ENCODE assay signal across 22 cellular contexts in genomic region chr22:36930041-36930935, GRCh38. TPM values are rescaled to one million over a fixed set of nuclear protein-coding genes. Genes with fewer than 3 reads are reported as not detected.
DNase-seq lines count a peak whose midpoint lies in the region; ATAC-seq, FAIRE-seq and TF ChIP-seq lines count a peak whose summit lies in the region.
"Had no signal": no experiment of that assay in that cellular context is flagged by ENCODE, and none has a peak within 500 bp of the region (broad histone marks: within the 10 kb centered on the region; RNA-seq: fewer than 3 reads in every experiment).

No MANE protein-coding gene starts in this region.

- H2AFZ ChIP-seq in K562 (ENCODE audit: low read depth, low read length), result no peak overlapping the region

- CTCF ChIA-PET in K562 (lab: Yijun Ruan, JAX; ENCODE audit: low intra/inter-chr PET ratio), result no interaction called here
- CTCF ChIA-PET in activated CD4-positive, alpha-beta T cell treated with anti-CD3 and anti-CD28 coated beads for 36 hours (lab: Charles Lee), result interaction anchor here (0.6 to 1.6 kb wide), 2 partner anchors 16 to 1501 kb away, joined by 3 read pairs; no protein-coding TSS in a partner anchor

- H3K36me3 Mint-ChIP-seq in activated CD4-positive, alpha-beta T cell treated with anti-CD3 and anti-CD28 coated beads for 36 hours (ENCODE audit: low read depth), result no peaks in the 10 kb centered on the region

- H3K27me3 ChIP-seq in right atrium auricular region (no peaks in the 10 kb centered on the region), heart right ventricle (peaks cover 0 to 29% (median 15%) of the 10 kb centered on the region in 7 donors), K562 (ENCODE audit: control insufficient read depth in 2 of 2, insufficient read depth in 2 of 2, low read length in 2 of 2) (peaks cover 0 to 56% of the 10 kb centered on the region in 2 experiments; a peak in 3 of 5 replicates), mucosa of rectum (ENCODE audit: control insufficient read depth in 2 of 2, insufficient read depth in 2 of 2, low read length in 2 of 2) (peaks cover 0 to 7% of the 10 kb centered on the region in 2 donors), transverse colon (peaks cover 5% of the 10 kb centered on the region)

- TF ChIP-seq CTCF in right atrium auricular region (IDR thresholded peaks at IDR 0.05), result no peak
- TF ChIP-seq CTCF in heart right ventricle (IDR thresholded peaks at IDR 0.05), result no peak
- no peak for TF ChIP-seq CTCF in K562 (IDR thresholded peaks at IDR 0.05 in 2 of 3, conservative IDR thresholded peaks at IDR 0.05 in 1 of 3; ENCODE audit: insufficient read depth in 2 of 3, low read depth in 1 of 3, low read length in 3 of 3)
- no peak for TF ChIP-seq CTCF in transverse colon (IDR thresholded peaks at IDR 0.05)

- H3K4me3 ChIP-seq in right atrium auricular region (no peak overlapping the region), heart right ventricle (no peak overlapping the region), K562 (no peak overlapping the region), mucosa of rectum (ENCODE audit: low read length in 2 of 2) (no peak overlapping the region), transverse colon (no peak overlapping the region)

- no peaks in the 10 kb centered on the region for H3K4me1 ChIP-seq in right atrium auricular region
- no peaks in the 10 kb centered on the region for H3K4me1 ChIP-seq in heart right ventricle
- no peaks in the 10 kb centered on the region; a peak in 2 of 5 replicates for H3K4me1 ChIP-seq in K562 (replicated peaks in 1 of 2; ENCODE audit: control insufficient read depth in 2 of 2, insufficient read depth in 2 of 2, low read length in 2 of 2)
- H3K4me1 ChIP-seq in mucosa of rectum (ENCODE audit: control insufficient read depth in 2 of 2, insufficient read depth in 2 of 2, low read length in 2 of 2), result no peaks in the 10 kb centered on the region
- H3K4me1 ChIP-seq in transverse colon, result no peaks in the 10 kb centered on the region

- H3K9me3 ChIP-seq in right atrium auricular region, result no peaks in the 10 kb centered on the region
- H3K9me3 ChIP-seq in heart right ventricle, result no peaks in the 10 kb centered on the region
- no peaks in the 10 kb centered on the region for H3K9me3 ChIP-seq in K562 (replicated peaks; ENCODE audit: control insufficient read depth, insufficient read depth, low read depth, low read length)
- H3K9me3 ChIP-seq in mucosa of rectum (ENCODE audit: control insufficient read depth in 2 of 2, low read length in 2 of 2), result no peaks in the 10 kb centered on the region
- no peaks in the 10 kb centered on the region for H3K9me3 ChIP-seq in transverse colon

- H3K9me1 ChIP-seq in K562 (ENCODE audit: control insufficient read depth, insufficient read depth, low read length), result no peaks in the 10 kb centered on the region

- intact Hi-C loops in heart right ventricle (cut with DNase I) (no loop called here), K562 (cut with micrococcal nuclease) (no loop called here), transverse colon (cut with DNase I; ENCODE audit: low total_unique reads) (no loop called here)
- intact Hi-C loops in activated CD4-positive, alpha-beta T cell treated with anti-CD3 and anti-CD28 coated beads for 36 hours (cut with DNase I, micrococcal nuclease), result no loop called here

- TF ChIP-seq EP300 in K562 (IDR thresholded peaks at IDR 0.05; ENCODE audit: low read length) (no peak), transverse colon (IDR thresholded peaks at IDR 0.05; ENCODE audit: low read depth) (no peak)

- no peaks in the 10 kb centered on the region for H4K20me1 ChIP-seq in K562 (replicated peaks; ENCODE audit: control insufficient read depth, insufficient read depth, low read length)

- H3K4me1 Mint-ChIP-seq in activated CD4-positive, alpha-beta T cell treated with anti-CD3 and anti-CD28 coated beads for 36 hours, result no peaks in the 10 kb centered on the region

- TF ChIP-seq POLR2A in K562 (conservative IDR thresholded peaks at IDR 0.05) (no peak), transverse colon (IDR thresholded peaks at IDR 0.05) (no peak), H54 (IDR thresholded peaks at IDR 0.05; ENCODE audit: low read depth, low read length) (no peak)

- H3K4me2 ChIP-seq in K562 (ENCODE audit: insufficient read depth, low read length), result no peak overlapping the region

- POLR2A ChIA-PET in K562 (lab: Yijun Ruan, JAX), result interaction anchor here (0.6 kb wide), 1 partner anchor 74 kb away, joined by 4 read pairs; no protein-coding TSS in a partner anchor
- POLR2A ChIA-PET in activated CD4-positive, alpha-beta T cell treated with anti-CD3 and anti-CD28 coated beads for 36 hours (lab: Charles Lee), result no interaction called here

- H3K9ac ChIP-seq in K562 (ENCODE audit: insufficient read depth in 1 of 2, low read depth in 2 of 2, low read length in 2 of 2) (no peak overlapping the region), mucosa of rectum (ENCODE audit: low read depth in 1 of 2, low read length in 2 of 2) (no peak overlapping the region)

- ATAC-seq in heart right ventricle (no peak), K562 (no peak)
- ATAC-seq in activated CD4-positive, alpha-beta T cell treated with anti-CD3 and anti-CD28 coated beads for 36 hours, result no peak

- DNase-seq in right atrium auricular region (ENCODE audit: low spot score) (peak; percentile 23), heart right ventricle (no peak), K562 (ENCODE audit: extremely low read depth in 1 of 4, low spot score in 3 of 4) (no peak), transverse colon (peak; percentile 45), H54 (ENCODE audit: insufficient read length, low spot score) (no peak), HuH-7.5 (ENCODE audit: low spot score) (no peak)
- no peak for DNase-seq in activated CD4-positive, alpha-beta T cell treated with anti-CD3 and anti-CD28 coated beads for 36 hours
- DNase-seq: 8988T, C1 segment of cervical spinal cord, DMS153, EL, HFFc6, KG1, NCI-H1105 treated with DMSO at 0.1 percent for 48 hours, NCI-H187, NCI-H2171, NCI-H510A, RPMI8226 had no signal

- TF ChIP-seq RAD21 in K562 (CRISPR knock-in tag; conservative IDR thresholded peaks at IDR 0.05 in 1 of 2, IDR thresholded peaks at IDR 0.05 in 1 of 2), result no peak

- H3K27ac ChIP-seq in right atrium auricular region, result no peak overlapping the region
- no peak overlapping the region for H3K27ac ChIP-seq in heart right ventricle
- no peak overlapping the region for H3K27ac ChIP-seq in K562 (ENCODE audit: extremely low read depth, low read depth, low read length)
- peak overlapping the region; percentile 12 to 61 for H3K27ac ChIP-seq in mucosa of rectum (ENCODE audit: low read depth in 2 of 2, low read length in 2 of 2)
- peak overlapping the region in 1 of 4 donors; percentile 48 for H3K27ac ChIP-seq in transverse colon
- H3K27ac ChIP-seq: HL-60 had no signal

- no peak for FAIRE-seq in K562 (lab: Jason Lieb, UNC)
- FAIRE-seq in H54 (lab: Jason Lieb, UNC), result no peak
- FAIRE-seq: GM18507 had no signal

- H3K36me3 ChIP-seq in right atrium auricular region, result no peaks in the 10 kb centered on the region
- H3K36me3 ChIP-seq in heart right ventricle, result peaks cover 0 to 99% (median 0%) of the 10 kb centered on the region in 9 donors
- H3K36me3 ChIP-seq in K562 (ENCODE audit: control insufficient read depth, insufficient read depth, low read length), result no peaks in the 10 kb centered on the region
- peaks cover 0 to 10% of the 10 kb centered on the region in 2 donors for H3K36me3 ChIP-seq in mucosa of rectum (ENCODE audit: control insufficient read depth in 2 of 2, insufficient read depth in 2 of 2, low read length in 2 of 2)
- no peaks in the 10 kb centered on the region for H3K36me3 ChIP-seq in transverse colon

- no peaks in the 10 kb centered on the region for H3K79me2 ChIP-seq in K562 (ENCODE audit: control insufficient read depth, insufficient read depth, low read length)

- BruUV-seq in K562 (replicated peaks; lab: Mats Ljungman, UMichigan), result no TSS peak

- no peak overlapping the region for H3K4me3 Mint-ChIP-seq in activated CD4-positive, alpha-beta T cell treated with anti-CD3 and anti-CD28 coated beads for 36 hours
- H3K4me3 Mint-ChIP-seq: HFFc6 had no signal

- in situ Hi-C loops in K562 (cut with MboI), result no loop called here
- in situ Hi-C loops in transverse colon (cut with MboI; ENCODE audit: low pct_ligation_motif_present in 1 of 4, low pct_unique_long_range_greater_than_20kb in 1 of 4, low sequenced_read_pairs in 3 of 4), result no loop called here

- WGBS in heart right ventricle, 2 donors, result 67 to 75% methylated on average over 20 of the region's 20 CpGs
- WGBS in K562 (ENCODE audit: insufficient coverage, low coverage, missing lambda C conversion rate), result 1% methylated on average over 9 of the region's 20 CpGs
- 70% methylated on average over 20 of the region's 20 CpGs; no CpG with 5 or more reads in 1 of the 2 donors for WGBS in transverse colon (ENCODE audit: low coverage in 1 of 2), 2 donors

- H3K9me3 Mint-ChIP-seq in activated CD4-positive, alpha-beta T cell treated with anti-CD3 and anti-CD28 coated beads for 36 hours (ENCODE audit: low read depth), result no peaks in the 10 kb centered on the region
- H3K9me3 Mint-ChIP-seq: HFFc6 had no signal

- H3K27me3 Mint-ChIP-seq in activated CD4-positive, alpha-beta T cell treated with anti-CD3 and anti-CD28 coated beads for 36 hours, result no peaks in the 10 kb centered on the region

- H3K27ac Mint-ChIP-seq in activated CD4-positive, alpha-beta T cell treated with anti-CD3 and anti-CD28 coated beads for 36 hours, result no peak overlapping the region
- H3K27ac Mint-ChIP-seq: HFFc6 had no signal

RNA-seq across cellular contexts. Expression of gene CSF2RB, which starts 16.9 kb away (rescaled TPM):
- 1 to 10 TPM; 1.8 to 4.2 TPM for total RNA-seq in right atrium auricular region
- total RNA-seq in heart right ventricle, result 10 to 100 TPM in 1 of 10 donors, 1 to 10 TPM in 9; 1.4 to 20.8 (median 1.8) TPM
- 1 to 10 TPM in 1 of 2 donors, under 1 TPM in 1; 0.81 to 1.5 TPM for polyA plus RNA-seq in heart right ventricle
- total RNA-seq in K562 (2011; cell fraction: chromatin; rRNA removed; ENCODE audit: low replicate concordance), result not detected in 2 replicates
- total RNA-seq in K562 (2011; cell fraction: nucleolus; rRNA removed), result under 0.01 TPM in 1 of 2 replicates, not detected in the other
- not detected in 2 replicates for total RNA-seq in K562 (2011; cell fraction: nucleoplasm; rRNA removed)
- total RNA-seq in K562 (2014; rRNA removed), result 0.36 and 0.61 TPM in 2 replicates
- 0.26 and 0.29 TPM in 2 replicates for total RNA-seq in K562 (2014; rRNA removed; fragmentation: Illumina TruSeq; extraction: Trizol)
- 0.62 and 0.72 TPM in 2 replicates for total RNA-seq in K562 (2015; rRNA removed; fragmentation: Illumina TruSeq; extraction: Trizol)
- 0.60 and 1.0 TPM in 2 replicates for total RNA-seq in K562 (2021)
- 0.04 and 0.16 TPM in 2 replicates for polyA plus RNA-seq in K562 (2011; rRNA removed)
- polyA plus RNA-seq in K562 (2011; cell fraction: cytosol; rRNA removed), result 0.12 and 0.24 TPM in 2 replicates
- polyA plus RNA-seq in K562 (2011; cell fraction: nucleus; rRNA removed), result 0.17 and 0.20 TPM in 2 replicates
- polyA plus RNA-seq in K562 (2012), result 0.48 and 1.3 TPM in 2 replicates
- 0.54 and 0.62 TPM in 2 replicates for polyA plus RNA-seq in K562 (2014; fragmentation: Illumina TruSeq; extraction: Trizol)
- polyA plus RNA-seq in K562 (2014; fragmentation: Nextera tagmentation; extraction: Ambion mirVana), result under 1 TPM; 0.06 to 0.07 TPM
- 0.54 and 0.74 TPM in 2 replicates for polyA plus RNA-seq in K562 (2014; rRNA removed)
- polyA minus RNA-seq in K562 (2011; rRNA and poly(A)+ RNA removed), result 0.07 and 0.09 TPM in 2 replicates
- not detected in 2 replicates for polyA minus RNA-seq in K562 (2011; cell fraction: cytosol; rRNA and poly(A)+ RNA removed)
- polyA minus RNA-seq in K562 (2011; cell fraction: nucleus; rRNA and poly(A)+ RNA removed), result 0.13 and 0.22 TPM in 2 replicates
- 1 to 10 TPM; 1.2 to 9.7 (median 6.0) TPM for total RNA-seq in transverse colon
- total RNA-seq in activated CD4-positive, alpha-beta T cell treated with anti-CD3 and anti-CD28 coated beads for 36 hours, result under 1 TPM; 0.30 to 0.54 TPM
- total RNA-seq: MCF 10A had no signal

Comparison
In these comparisons a context has a peak if more than half of its experiments do, and no peak if none do; other contexts are left out.
1. DNase-seq: peak in right atrium auricular region (single experiment) and transverse colon (single experiment); none in heart right ventricle (0 of 2), K562 (0 of 4), activated CD4-positive, alpha-beta T cell treated with anti-CD3 and anti-CD28 coated beads for 36 hours (single experiment), H54 (single experiment) and HuH-7.5 (single experiment).
2. H3K27ac ChIP-seq: peak in mucosa of rectum (2 of 2); none in right atrium auricular region (0 of 2), heart right ventricle (0 of 10) and K562 (single experiment).